Comparison of ENCODE assay signal across 12 cellular contexts in genomic region chr20:53805895-53806384, GRCh38.
A peak's percentile ranks its signal among the peaks of the same experiment; 100 is the strongest.
DNase-seq lines count a peak whose midpoint lies in the region; ATAC-seq and TF ChIP-seq lines count a peak whose summit lies in the region.
"Had no signal": no experiment of that assay in that cellular context is flagged by ENCODE, and none has a peak within 500 bp of the region (broad histone marks: within the 10 kb centered on the region; RNA-seq: fewer than 3 reads in every experiment).

No MANE protein-coding gene starts in this region.

- ATAC-seq in foreskin keratinocyte, result peak; percentile 93
- ATAC-seq in left lobe of liver, result no peak
- ATAC-seq in GM18870 (IDR thresholded peaks at IDR 0.05; ENCODE audit: unreplicated experiment), result no peak

- H3K4me1 ChIP-seq in foreskin keratinocyte, result peaks cover 39% of the 10 kb centered on the region

- peak overlapping the region; percentile 91 for H3K27ac Mint-ChIP-seq in HFFc6

- TF ChIP-seq CTCF in HFFc6 (IDR thresholded peaks at IDR 0.05), result no peak
- TF ChIP-seq CTCF in foreskin keratinocyte (conservative IDR thresholded peaks at IDR 0.05), result no peak

- no peaks in the 10 kb centered on the region; the same call in 1 of the 2 replicates for H3K27me3 Mint-ChIP-seq in HFFc6 (ENCODE audit: insufficient read depth)

- H3K27ac ChIP-seq in foreskin keratinocyte, result peak overlapping the region; percentile 89

- no peaks in the 10 kb centered on the region for H3K27me3 ChIP-seq in foreskin keratinocyte

- peaks cover 56% of the 10 kb centered on the region for H3K4me1 Mint-ChIP-seq in HFFc6 (ENCODE audit: low read depth)

- H3K36me3 Mint-ChIP-seq in HFFc6 (ENCODE audit: low read depth), result no peaks in the 10 kb centered on the region

- H3K9me3 Mint-ChIP-seq in HFFc6, result no peaks in the 10 kb centered on the region

- H3K4me3 Mint-ChIP-seq in HFFc6, result peak overlapping the region; percentile 46

- DNase-seq in 8988T (peak; percentile 51), HFFc6 (peak; percentile 84), amniotic epithelial cell (ENCODE audit: low read depth) (peak; percentile 47), foreskin keratinocyte (peak; percentile 94 to 96), NCI-H1436 treated with DMSO at 0.1 percent for 48 hours (lab: John Stamatoyannopoulos, UW) (no peak), T-helper 1 cell (no peak), left lobe of liver (ENCODE audit: low spot score) (no peak)
- DNase-seq: activated T-cell treated with anti-CD3 and anti-CD28 coated beads, Interleukin-2, amount 50 U/mL, for 48 hours; NCI-H146; stimulated activated CD4-positive, alpha-beta T cell treated with anti-CD3 and anti-CD28 coated beads, Interleukin-1b, Interleukin-23, amount 100 ng/mL, for 48 hours; substantia nigra had no signal

Comparison
In these comparisons a context has a peak if more than half of its experiments do, and no peak if none do; other contexts are left out.
1. DNase-seq: peak in 8988T (single experiment), HFFc6 (single experiment), amniotic epithelial cell (single experiment) and foreskin keratinocyte (2 of 2); none in NCI-H1436 treated with DMSO at 0.1 percent for 48 hours (single experiment), T-helper 1 cell (0 of 5) and left lobe of liver (single experiment).